In the genomic region with DNA sequence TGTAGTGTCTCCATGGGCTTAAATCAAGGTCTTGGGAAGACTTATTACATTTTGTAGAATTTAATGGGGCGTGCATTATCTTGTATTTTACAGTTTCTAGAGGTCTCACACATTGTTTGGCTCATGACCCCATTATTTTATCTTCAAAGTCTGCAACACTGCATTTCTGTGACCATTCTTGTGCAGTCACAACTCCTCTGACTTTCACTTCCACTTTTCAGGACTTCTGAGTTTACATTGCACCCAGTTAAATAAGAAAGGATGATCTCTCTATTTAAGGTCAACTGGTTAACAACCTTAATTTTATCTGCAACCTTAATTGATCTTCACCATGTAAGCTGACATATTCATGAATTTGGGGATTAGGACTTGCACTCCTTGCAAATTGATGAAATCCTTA, we compare ENCODE assay signal across 16 cellular contexts.
DNase-seq lines count a peak whose midpoint lies in the region; ATAC-seq and TF ChIP-seq lines count a peak whose summit lies in the region.
"Had no signal": no experiment of that assay in that cellular context is flagged by ENCODE, and none has a peak within 500 bp of the region (broad histone marks: within the 10 kb centered on the region; RNA-seq: fewer than 3 reads in every experiment).

No MANE protein-coding gene starts in this region.

- peak; percentile 21 for DNase-seq in RPMI8226
- DNase-seq in cerebellar cortex (ENCODE audit: low spot score) = no peak
- no peak for DNase-seq in D341Med (ENCODE audit: low spot score)
- DNase-seq in coronary artery (ENCODE audit: low spot score) = no peak
- DNase-seq: activated naive CD8-positive, alpha-beta T cell treated with anti-CD3 and anti-CD28 coated beads, Interleukin-2, amount 10 ng/mL, durations not matched to agents 7 days and 5 days; activated T-cell treated with anti-CD3 and anti-CD28 coated beads for 4 hours; BE2C; DMS53; effector CD8-positive, alpha-beta T cell; NCI-H1930 had no signal

- no peak overlapping the region for H3K27ac ChIP-seq in coronary artery
- H3K27ac ChIP-seq: right atrium auricular region had no signal

- no peak overlapping the region for H3K4me3 ChIP-seq in coronary artery
- H3K4me3 ChIP-seq: HAP-1, right atrium auricular region had no signal

- no peak for TF ChIP-seq CTCF in coronary artery (IDR thresholded peaks at IDR 0.05)

- ATAC-seq in GM18870 (IDR thresholded peaks at IDR 0.05; ENCODE audit: unreplicated experiment) = peak; percentile 73
- ATAC-seq in GM21737 (IDR thresholded peaks at IDR 0.05; ENCODE audit: unreplicated experiment) = peak; percentile 68
- peak; percentile 54 for ATAC-seq in HG03196 (IDR thresholded peaks at IDR 0.05; ENCODE audit: unreplicated experiment)
- ATAC-seq in HG03280 (IDR thresholded peaks at IDR 0.05; ENCODE audit: unreplicated experiment) = no peak
